ENCODE assay signal across 19 cellular contexts in the genomic region with DNA sequence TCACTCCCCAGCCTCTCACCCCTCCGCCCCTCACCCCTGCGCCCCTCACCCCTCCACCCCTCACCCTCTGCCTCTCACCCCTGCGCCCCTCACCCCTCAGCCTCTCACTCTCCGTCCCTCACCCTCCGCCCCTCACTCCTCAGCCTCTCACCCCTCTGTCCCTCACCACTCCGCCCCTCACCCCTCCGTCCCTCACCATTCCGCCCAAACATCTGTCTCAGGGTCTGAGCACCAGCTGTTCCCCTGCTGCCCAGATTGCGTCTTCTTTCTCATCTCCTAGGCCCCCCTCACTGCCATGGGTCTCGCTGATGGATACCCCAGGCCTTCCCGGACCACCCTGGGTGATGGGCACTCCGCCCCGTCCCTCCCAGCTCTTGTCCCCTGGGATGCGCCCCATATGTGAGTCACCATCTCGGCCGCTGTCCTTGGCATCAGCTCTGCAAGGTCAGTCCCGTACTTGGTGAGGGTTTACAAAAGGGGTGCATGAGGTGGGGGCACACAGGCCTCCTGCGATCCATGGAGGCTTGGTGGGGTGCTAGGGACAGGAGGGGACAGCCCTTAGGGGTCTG.
DNase-seq lines count a peak whose midpoint lies in the region; ATAC-seq, FAIRE-seq and TF ChIP-seq lines count a peak whose summit lies in the region.
"Had no signal": no experiment of that assay in that cellular context is flagged by ENCODE, and none has a peak within 500 bp of the region (broad histone marks: within the 10 kb centered on the region; RNA-seq: fewer than 3 reads in every experiment).

No MANE protein-coding gene starts in this region.

- WGBS in neuronal stem cell (ENCODE audit: extremely low coverage in 2 of 2, insufficient read length in 2 of 2, insufficient replicate concordance in 1 of 2), 2 donors: no CpG with 5 or more reads among the region's 18 CpGs
- 89 to 91% methylated on average over 16 to 18 of the region's 18 CpGs for WGBS in aorta, 2 donors

- H3K27ac ChIP-seq in neuronal stem cell (replicated peaks; ENCODE audit: low read length): no peak overlapping the region
- no peak overlapping the region for H3K27ac ChIP-seq in aorta (ENCODE audit: low read depth in 1 of 2, low read length in 2 of 2)
- H3K27ac ChIP-seq: GM23248 had no signal

- H3K18ac ChIP-seq in neuronal stem cell (ENCODE audit: low read length): peak overlapping the region; percentile 38

- peak; percentile 39 for ATAC-seq in stimulated activated naive CD8-positive, alpha-beta T cell treated with anti-CD3 and anti-CD28 coated beads, Interleukin-15, amount 100 ng/mL, for 72 hours
- no peak for ATAC-seq in stimulated activated naive CD8-positive, alpha-beta T cell treated with anti-CD3 and anti-CD28 coated beads, Interleukin-15, Interleukin-2, amounts not matched to agents 100 U/mL and 50 U/mL, for 24 hours
- no peak for ATAC-seq in central memory CD8-positive, alpha-beta T cell (replicated peaks; ENCODE audit: extremely low read depth, poor library complexity, severe bottlenecking)
- ATAC-seq in aorta (ENCODE audit: low FRiP score): no peak
- no peak for ATAC-seq in activated CD4-positive, CD25-positive, alpha-beta regulatory T cell treated with anti-CD3 and anti-CD28 coated beads, Interleukin-2, amount 50 U/mL, for 24 hours
- ATAC-seq: HCT116 had no signal

- H3K27ac Mint-ChIP-seq in stimulated activated naive CD8-positive, alpha-beta T cell treated with anti-CD3 and anti-CD28 coated beads, Interleukin-15, amount 100 ng/mL, for 72 hours: peak overlapping the region in 1 of 2 donors; percentile 59
- H3K27ac Mint-ChIP-seq in central memory CD8-positive, alpha-beta T cell (ENCODE audit: low read depth): peak overlapping the region; percentile 19
- H3K27ac Mint-ChIP-seq: CD4-positive, alpha-beta memory T cell; H9 had no signal

- H3K9ac ChIP-seq in neuronal stem cell (ENCODE audit: low read depth, low read length, poor library complexity): no peak overlapping the region
- H3K9ac ChIP-seq: GM23248 had no signal

- no peaks in the 10 kb centered on the region for H3K4me1 Mint-ChIP-seq in stimulated activated naive CD8-positive, alpha-beta T cell treated with anti-CD3 and anti-CD28 coated beads, Interleukin-15, amount 100 ng/mL, for 72 hours
- H3K4me1 Mint-ChIP-seq in central memory CD8-positive, alpha-beta T cell: peaks cover 7% of the 10 kb centered on the region
- H3K4me1 Mint-ChIP-seq: CD4-positive, alpha-beta memory T cell; H9 had no signal

- no peak for FAIRE-seq in D721Med (lab: Jason Lieb, UNC)
- FAIRE-seq: G401.6, GM12892, GM19239, H1 had no signal

- peak overlapping the region; percentile 89 for H3K14ac ChIP-seq in neuronal stem cell (ENCODE audit: low read length)

- H4K8ac ChIP-seq in neuronal stem cell (ENCODE audit: low read depth, low read length): peak overlapping the region; percentile 10

- H2AK5ac ChIP-seq in neuronal stem cell (ENCODE audit: low read depth, low read length): peak overlapping the region; percentile 6

- no peak for DNase-seq in stimulated activated naive CD8-positive, alpha-beta T cell treated with anti-CD3 and anti-CD28 coated beads, Interleukin-15, amount 100 ng/mL, for 72 hours
- DNase-seq in stimulated activated naive CD8-positive, alpha-beta T cell treated with anti-CD3 and anti-CD28 coated beads, Interleukin-15, Interleukin-2, amounts not matched to agents 100 U/mL and 50 U/mL, for 24 hours: no peak
- no peak for DNase-seq in central memory CD8-positive, alpha-beta T cell (ENCODE audit: low spot score in 2 of 2)
- DNase-seq in neuronal stem cell (ENCODE audit: low spot score): no peak
- DNase-seq in aorta: no peak
- no peak for DNase-seq in D721Med (ENCODE audit: insufficient read length, low spot score)
- DNase-seq: C1 segment of cervical spinal cord; Caco-2; CD4-positive, alpha-beta memory T cell; DMS153; DND-41; GM23248; H9 had no signal

- H3K9me3 Mint-ChIP-seq in stimulated activated naive CD8-positive, alpha-beta T cell treated with anti-CD3 and anti-CD28 coated beads, Interleukin-15, amount 100 ng/mL, for 72 hours: no peaks in the 10 kb centered on the region
- no peaks in the 10 kb centered on the region for H3K9me3 Mint-ChIP-seq in central memory CD8-positive, alpha-beta T cell

- H3K36me3 Mint-ChIP-seq in central memory CD8-positive, alpha-beta T cell (ENCODE audit: insufficient read depth): peaks cover 60% of the 10 kb centered on the region

- H3K4me3 ChIP-seq in neuronal stem cell (ENCODE audit: low read length in 2 of 2) (no peak overlapping the region), aorta (ENCODE audit: low read length in 2 of 2) (no peak overlapping the region)
- H3K4me3 ChIP-seq: GM23248 had no signal

- H4K91ac ChIP-seq in neuronal stem cell (ENCODE audit: low read depth, low read length, poor library complexity): no peak overlapping the region

- H2BK12ac ChIP-seq in neuronal stem cell (ENCODE audit: low read length): peak overlapping the region; percentile 2

- TF ChIP-seq CTCF in D721Med (IDR thresholded peaks at IDR 0.05; ENCODE audit: insufficient read depth, missing control alignments): no peak

- H3K4ac ChIP-seq in neuronal stem cell (ENCODE audit: low read length): no peak overlapping the region

- no peaks in the 10 kb centered on the region for H3K27me3 Mint-ChIP-seq in stimulated activated naive CD8-positive, alpha-beta T cell treated with anti-CD3 and anti-CD28 coated beads, Interleukin-15, amount 100 ng/mL, for 72 hours
- no peaks in the 10 kb centered on the region for H3K27me3 Mint-ChIP-seq in central memory CD8-positive, alpha-beta T cell
- H3K27me3 Mint-ChIP-seq: CD4-positive, alpha-beta memory T cell had no signal

- H2BK15ac ChIP-seq in neuronal stem cell (ENCODE audit: low read length): no peak overlapping the region

- no peaks in the 10 kb centered on the region for H3K4me1 ChIP-seq in neuronal stem cell (ENCODE audit: control insufficient read depth in 2 of 2, insufficient read depth in 1 of 2, low read depth in 1 of 2, low read length in 2 of 2)
- no peaks in the 10 kb centered on the region for H3K4me1 ChIP-seq in aorta (ENCODE audit: control insufficient read depth in 1 of 2, insufficient read depth in 2 of 2, low read length in 2 of 2)

- intact Hi-C loops in aorta (cut with DNase I): no loop called here

- no peak overlapping the region for H2AFZ ChIP-seq in neuronal stem cell (ENCODE audit: low read length)
- H2AFZ ChIP-seq: GM23248 had no signal

- H3K36me3 ChIP-seq in neuronal stem cell (replicated peaks in 1 of 2; ENCODE audit: control insufficient read depth in 2 of 2, insufficient read depth in 2 of 2, low read length in 2 of 2) (no peaks in the 10 kb centered on the region), aorta (ENCODE audit: control insufficient read depth in 1 of 2, insufficient read depth in 2 of 2, low read length in 1 of 2) (no peaks in the 10 kb centered on the region)

- H3K79me1 ChIP-seq in neuronal stem cell (ENCODE audit: low read depth, low read length): peaks cover 1% of the 10 kb centered on the region

- H3K4me3 Mint-ChIP-seq in stimulated activated naive CD8-positive, alpha-beta T cell treated with anti-CD3 and anti-CD28 coated beads, Interleukin-15, amount 100 ng/mL, for 72 hours: no peak overlapping the region
- H3K4me3 Mint-ChIP-seq in central memory CD8-positive, alpha-beta T cell: no peak overlapping the region
- H3K4me3 Mint-ChIP-seq: CD4-positive, alpha-beta memory T cell; H9 had no signal

- H3K9me3 ChIP-seq in neuronal stem cell (replicated peaks in 1 of 2; ENCODE audit: control insufficient read depth in 2 of 2, insufficient read depth in 1 of 2, low read depth in 1 of 2, low read length in 2 of 2) (peaks cover 0 to 3% of the 10 kb centered on the region in 2 donors), aorta (ENCODE audit: control insufficient read depth, low read length) (peaks cover 2% of the 10 kb centered on the region)
- H3K9me3 ChIP-seq: Caco-2 had no signal

- H2BK5ac ChIP-seq in neuronal stem cell (ENCODE audit: low read length): no peak overlapping the region

- H3K23ac ChIP-seq in neuronal stem cell (ENCODE audit: low read depth, low read length, poor library complexity): peak overlapping the region; percentile 4

- H3K4me2 ChIP-seq in neuronal stem cell (ENCODE audit: insufficient read depth, low read length, poor library complexity, severe bottlenecking): no peak overlapping the region

- H2BK120ac ChIP-seq in neuronal stem cell (ENCODE audit: low read depth, low read length): no peak overlapping the region

- H3K27me3 ChIP-seq in neuronal stem cell (ENCODE audit: control insufficient read depth in 3 of 3, insufficient read depth in 3 of 3, low read depth in 1 of 3, low read length in 3 of 3) (no peaks in the 10 kb centered on the region), aorta (ENCODE audit: control insufficient read depth in 1 of 2, insufficient read depth in 2 of 2, low read length in 1 of 2) (no peaks in the 10 kb centered on the region)
